Comparison of ENCODE assay signal across 13 cellular contexts in genomic region chr1:155016231-155016831, GRCh38. TPM values are rescaled to one million over a fixed set of nuclear protein-coding genes. Genes with fewer than 3 reads are reported as not detected.
A peak's percentile ranks its signal among the peaks of the same experiment; 100 is the strongest.
DNase-seq lines count a peak whose midpoint lies in the region; ATAC-seq and TF ChIP-seq lines count a peak whose summit lies in the region.
"Had no signal": no experiment of that assay in that cellular context is flagged by ENCODE, and none has a peak within 500 bp of the region (broad histone marks: within the 10 kb centered on the region; RNA-seq: fewer than 3 reads in every experiment).

No MANE protein-coding gene starts in this region.

- no peaks in the 10 kb centered on the region for H3K27me3 Mint-ChIP-seq in CD8-positive, alpha-beta memory T cell
- H3K27me3 Mint-ChIP-seq in progenitor cell of endocrine pancreas: no peaks in the 10 kb centered on the region

- POLR2A ChIA-PET in CD8-positive, alpha-beta memory T cell (lab: Charles Lee): interaction anchor here (1.0 to 1.9 kb wide), 4 partner anchors 11 to 62 kb away, joined by 3 to 6 read pairs (median 4); no protein-coding TSS in a partner anchor

- ATAC-seq in GM18502 (IDR thresholded peaks at IDR 0.05; ENCODE audit: poor library complexity, unreplicated experiment) (no peak), HG02970 (IDR thresholded peaks at IDR 0.05; ENCODE audit: low FRiP score, unreplicated experiment) (no peak)

- H3K4me1 Mint-ChIP-seq in CD8-positive, alpha-beta memory T cell: peaks cover 43 to 61% (median 58%) of the 10 kb centered on the region in 3 donors
- H3K4me1 Mint-ChIP-seq in progenitor cell of endocrine pancreas (ENCODE audit: low read depth): peaks cover 2% of the 10 kb centered on the region

- H3K4me3 Mint-ChIP-seq in CD8-positive, alpha-beta memory T cell: peak overlapping the region in 6 of 7 donors; percentile 43 to 68 (median 52)
- H3K4me3 Mint-ChIP-seq in progenitor cell of endocrine pancreas (ENCODE audit: low read depth): no peak overlapping the region

- CTCF ChIA-PET in CD8-positive, alpha-beta memory T cell (lab: Charles Lee): interaction anchor here (0.9 to 16.7 kb wide), 23 partner anchors 9 to 457 kb away, joined by 3 to 207 read pairs (median 8); partner anchors contain the start of genes ADAM15, CKS1B, FLAD1 and LENEP

- no peak for TF ChIP-seq CTCF in progenitor cell of endocrine pancreas (IDR thresholded peaks at IDR 0.05; ENCODE audit: unreplicated experiment)

- H3K27ac Mint-ChIP-seq in CD8-positive, alpha-beta memory T cell: peak overlapping the region; percentile 50 to 89 (median 74)
- H3K27ac Mint-ChIP-seq in progenitor cell of endocrine pancreas: peak overlapping the region; percentile 24

- no peaks in the 10 kb centered on the region for H3K27me3 ChIP-seq in CD8-positive, alpha-beta memory T cell (ENCODE audit: insufficient read depth, low read length, poor library complexity, severe bottlenecking)
- H3K27me3 ChIP-seq in SJSA1 (replicated peaks) (no peaks in the 10 kb centered on the region), esophagus (ENCODE audit: control insufficient read depth in 1 of 2, insufficient read depth in 2 of 2, low read length in 2 of 2) (no peaks in the 10 kb centered on the region)
- H3K27me3 ChIP-seq: MG63 had no signal

- 62 to 64% methylated on average over 26 of the region's 26 CpGs for WGBS in esophagus, 2 donors

- peak overlapping the region; percentile 57 for H3K27ac ChIP-seq in CD8-positive, alpha-beta memory T cell (ENCODE audit: low read depth, low read length)
- peak overlapping the region; percentile 59 for H3K27ac ChIP-seq in SJSA1
- H3K27ac ChIP-seq in esophagus (ENCODE audit: low read depth in 2 of 2, low read length in 1 of 2): peak overlapping the region; percentile 95 to 96

- H3K36me3 ChIP-seq in CD8-positive, alpha-beta memory T cell (ENCODE audit: insufficient read depth, low read length): peaks cover 12% of the 10 kb centered on the region
- H3K36me3 ChIP-seq in SJSA1 (peaks cover 13% of the 10 kb centered on the region), esophagus (ENCODE audit: control insufficient read depth in 2 of 2, insufficient read depth in 2 of 2, low read length in 1 of 2) (peaks cover 8 to 35% of the 10 kb centered on the region in 2 donors)

- H3K9me3 ChIP-seq in CD8-positive, alpha-beta memory T cell (ENCODE audit: low read length): no peaks in the 10 kb centered on the region
- H3K9me3 ChIP-seq in SJSA1 (replicated peaks): no peaks in the 10 kb centered on the region
- no peaks in the 10 kb centered on the region for H3K9me3 ChIP-seq in esophagus (ENCODE audit: control insufficient read depth in 2 of 2, insufficient read depth in 1 of 2, low read depth in 1 of 2, low read length in 1 of 2)
- H3K9me3 ChIP-seq: MG63 had no signal

- peaks cover 0 to 13% (median 0%) of the 10 kb centered on the region in 3 donors for H3K36me3 Mint-ChIP-seq in CD8-positive, alpha-beta memory T cell
- H3K36me3 Mint-ChIP-seq in progenitor cell of endocrine pancreas (ENCODE audit: insufficient read depth): peaks cover 3% of the 10 kb centered on the region

- DNase-seq in CD8-positive, alpha-beta memory T cell: peak in 1 of 5 donors; percentile 30
- DNase-seq in SJSA1 (ENCODE audit: low read depth in 1 of 2, low spot score in 2 of 2) (no peak), progenitor cell of endocrine pancreas (ENCODE audit: low spot score, unreplicated experiment) (no peak), cortex of kidney (lab: John Stamatoyannopoulos, UW) (no peak), GM19238 (ENCODE audit: insufficient read length, low spot score) (no peak)
- DNase-seq: cerebellar nuclear complex had no signal

- H3K4me3 ChIP-seq in CD8-positive, alpha-beta memory T cell (ENCODE audit: low read length): no peak overlapping the region
- H3K4me3 ChIP-seq in SJSA1 (no peak overlapping the region), esophagus (ENCODE audit: low read depth in 1 of 2, low read length in 2 of 2) (no peak overlapping the region)

- H3K4me1 ChIP-seq in CD8-positive, alpha-beta memory T cell (ENCODE audit: insufficient read depth, low read length): peaks cover 72% of the 10 kb centered on the region
- H3K4me1 ChIP-seq in SJSA1 (replicated peaks) (peaks cover 20% of the 10 kb centered on the region), esophagus (ENCODE audit: control insufficient read depth in 2 of 2, insufficient read depth in 2 of 2, low read length in 1 of 2) (peaks cover 22 to 53% of the 10 kb centered on the region in 2 donors)

- no peaks in the 10 kb centered on the region for H3K9me3 Mint-ChIP-seq in CD8-positive, alpha-beta memory T cell
- H3K9me3 Mint-ChIP-seq in progenitor cell of endocrine pancreas (ENCODE audit: low read depth): no peaks in the 10 kb centered on the region

RNA-seq across cellular contexts. Expression of gene ZBTB7B, which starts 13.7 kb away (rescaled TPM):
- total RNA-seq in CD8-positive, alpha-beta memory T cell: 10 to 100 TPM; 33.2 to 34.7 TPM
- 3.3 TPM for polyA plus RNA-seq in CD8-positive, alpha-beta memory T cell
- total RNA-seq in SJSA1 (2014; rRNA removed; shearing (Covaris generic)): 15.3 and 24.5 TPM in 2 replicates
- polyA plus RNA-seq in esophagus: 10 to 100 TPM; 71.7 to 95.8 TPM
- total RNA-seq in progenitor cell of endocrine pancreas: 28.9 and 29.9 TPM in 2 replicates

RNA-seq across cellular contexts. Expression of gene DCST2, which starts 17.2 kb away (rescaled TPM):
- under 1 TPM; 0.09 to 0.16 TPM for total RNA-seq in CD8-positive, alpha-beta memory T cell
- not detected for polyA plus RNA-seq in CD8-positive, alpha-beta memory T cell
- total RNA-seq in SJSA1 (2014; rRNA removed; shearing (Covaris generic)): not detected in 2 replicates
- polyA plus RNA-seq in esophagus: 10 to 100 TPM in 1 of 2 donors, 1 to 10 TPM in 1; 1.7 to 10.1 TPM
- 2.2 TPM in 2 replicates for total RNA-seq in progenitor cell of endocrine pancreas
- total RNA-seq: H4 had no signal

RNA-seq across cellular contexts. Expression of gene DCST1, which starts 17.3 kb away (rescaled TPM):
- total RNA-seq in CD8-positive, alpha-beta memory T cell: not detected
- not detected for polyA plus RNA-seq in CD8-positive, alpha-beta memory T cell
- not detected in 2 replicates for total RNA-seq in SJSA1 (2014; rRNA removed; shearing (Covaris generic))
- polyA plus RNA-seq in esophagus: under 1 TPM; 0.14 to 0.29 TPM
- not detected in 2 replicates for total RNA-seq in progenitor cell of endocrine pancreas
- total RNA-seq: H4; lung microvascular endothelial cell; T-helper 2 cell treated with Interferon-gamma antibody and Interleukin-4, amounts not matched to agents 100 ng/mL and 5 ng/mL, for 36 hours had no signal

RNA-seq across cellular contexts. Expression of gene LENEP, which starts 22.9 kb away (rescaled TPM):
- total RNA-seq in CD8-positive, alpha-beta memory T cell: under 1 TPM; 0.62 to 0.72 TPM
- not detected for polyA plus RNA-seq in CD8-positive, alpha-beta memory T cell
- not detected in 2 replicates for total RNA-seq in SJSA1 (2014; rRNA removed; shearing (Covaris generic))
- polyA plus RNA-seq in esophagus: under 1 TPM in 1 of 2 donors, not detected in 1; 0.22 TPM
- total RNA-seq in progenitor cell of endocrine pancreas: 0.84 TPM in 2 replicates
- total RNA-seq: H4 had no signal

RNA-seq across cellular contexts. Expression of gene FLAD1, which starts 33.2 kb away (rescaled TPM):
- total RNA-seq in CD8-positive, alpha-beta memory T cell: 10 to 100 TPM; 73.7 to 76.3 TPM
- 51.2 TPM for polyA plus RNA-seq in CD8-positive, alpha-beta memory T cell
- 15.4 and 23.7 TPM in 2 replicates for total RNA-seq in SJSA1 (2014; rRNA removed; shearing (Covaris generic))
- 10 to 100 TPM; 27.1 TPM for polyA plus RNA-seq in esophagus
- total RNA-seq in progenitor cell of endocrine pancreas: 53.7 and 55.9 TPM in 2 replicates
